In genomic region chr19:4042731-4043082, GRCh38 we compare ENCODE assay signal across 1 cellular context.
A peak's percentile ranks its signal among the peaks of the same experiment; 100 is the strongest.
TF ChIP-seq lines count a peak whose summit lies in the region.

No MANE protein-coding gene starts in this region.

TF ChIP-seq in HepG2, 621 proteins besides CTCF, POLR2A, EP300 and RAD21:
- TF ChIP-seq POLR2G (IDR thresholded peaks at IDR 0.05; ENCODE audit: low read depth, low read length) (0 out of 2 replicates have a peak, but pooled peaks have one; percentile 39), EED (CRISPR knock-in tag; IDR thresholded peaks at IDR 0.05) (no peak), YEATS2 (CRISPR knock-in tag; IDR thresholded peaks at IDR 0.05; ENCODE audit: borderline replicate concordance) (no peak), RBFOX2 (IDR thresholded peaks at IDR 0.05; ENCODE audit: low read depth, low read length) (peak; percentile 42; the same call in 1 of the 2 replicates), RARG (CRISPR knock-in tag; IDR thresholded peaks at IDR 0.05; ENCODE audit: low read depth) (no peak), IKZF4 (CRISPR knock-in tag; IDR thresholded peaks at IDR 0.05; ENCODE audit: borderline replicate concordance, low read depth, not compliant biosample characterization) (no peak), NPAS2 (CRISPR knock-in tag; IDR thresholded peaks at IDR 0.05; ENCODE audit: borderline replicate concordance) (no peak), KAT7 (CRISPR knock-in tag; IDR thresholded peaks at IDR 0.05; ENCODE audit: borderline replicate concordance) (no peak), ZNF350 (CRISPR knock-in tag; IDR thresholded peaks at IDR 0.05; ENCODE audit: borderline replicate concordance, low read depth) (no peak), ZNF362 (CRISPR knock-in tag; IDR thresholded peaks at IDR 0.05; ENCODE audit: borderline replicate concordance) (no peak), ZFP90 (CRISPR knock-in tag; IDR thresholded peaks at IDR 0.05; ENCODE audit: borderline replicate concordance) (0 out of 2 replicates have a peak, but pooled peaks have one; percentile 62), AGO1 (IDR thresholded peaks at IDR 0.05; ENCODE audit: low read depth, low read length, poor library complexity, severe bottlenecking) (peak; percentile 81), ZNF646 (CRISPR knock-in tag; IDR thresholded peaks at IDR 0.05) (no peak), PLSCR1 (CRISPR knock-in tag; IDR thresholded peaks at IDR 0.05; ENCODE audit: borderline replicate concordance) (no peak), ZFY (CRISPR knock-in tag; IDR thresholded peaks at IDR 0.05) (no peak), RFX1 (IDR thresholded peaks at IDR 0.05) (no peak), SUZ12 (IDR thresholded peaks at IDR 0.05; ENCODE audit: low read depth, low read length) (no peak), ZNF776 (CRISPR knock-in tag; IDR thresholded peaks at IDR 0.05) (no peak), ZSCAN9 (CRISPR knock-in tag; IDR thresholded peaks at IDR 0.05; ENCODE audit: borderline replicate concordance) (no peak), HMG20B (CRISPR knock-in tag; conservative IDR thresholded peaks at IDR 0.05) (no peak), UBTF (CRISPR knock-in tag; IDR thresholded peaks at IDR 0.05) (0 out of 2 replicates have a peak, but pooled peaks have one; percentile 5), SMAD9 (CRISPR knock-in tag; IDR thresholded peaks at IDR 0.05) (no peak), MAX (IDR thresholded peaks at IDR 0.05) (no peak), AGO2 (optimal IDR thresholded peaks at IDR 0.05; ENCODE audit: low read depth, low read length) (peak; percentile 97), HNRNPL (IDR thresholded peaks at IDR 0.05; ENCODE audit: low read depth, low read length) (peak; percentile 90), GMEB2 (CRISPR knock-in tag; IDR thresholded peaks at IDR 0.05; ENCODE audit: low read depth) (no peak), PITX1 (CRISPR knock-in tag; IDR thresholded peaks at IDR 0.05) (no peak), SALL1 (CRISPR knock-in tag; IDR thresholded peaks at IDR 0.05) (no peak)
